1 cellular context compared by ENCODE assay signal in genomic region chr11:59668188-59668949, GRCh38.
TF ChIP-seq lines count a peak whose summit lies in the region.

No MANE protein-coding gene starts in this region.

TF ChIP-seq in H1, 55 proteins besides CTCF, POLR2A, EP300 and RAD21:
- TF ChIP-seq BACH1 (IDR thresholded peaks at IDR 0.05; ENCODE audit: low read length) (no peak), GTF2F1 (IDR thresholded peaks at IDR 0.05; ENCODE audit: borderline replicate concordance, low read depth, low read length) (no peak), CEBPB (IDR thresholded peaks at IDR 0.05; ENCODE audit: low read depth, low read length) (peak; percentile 12; the same call in 1 of the 2 replicates), SIN3A (conservative IDR thresholded peaks at IDR 0.05 in 1 of 2, IDR thresholded peaks at IDR 0.05 in 1 of 2; ENCODE audit: low read depth in 1 of 2, low read length in 2 of 2) (peak; percentile 11 to 50; a peak in 1 of 4 replicates), E2F6 (IDR thresholded peaks at IDR 0.05) (no peak), SAP30 (IDR thresholded peaks at IDR 0.05; ENCODE audit: insufficient read depth, insufficient replicate concordance, low read length) (peak; percentile 81), HDAC2 (IDR thresholded peaks at IDR 0.05; ENCODE audit: borderline replicate concordance in 1 of 2, low read depth in 2 of 2, low read length in 2 of 2) (peak in 1 of 2 experiments; percentile 81; a peak in 1 of 4 replicates), KDM4A (IDR thresholded peaks at IDR 0.05; ENCODE audit: low read depth, low read length, severe bottlenecking) (peak; percentile 20), TEAD4 (IDR thresholded peaks at IDR 0.05; ENCODE audit: low read depth, low read length) (peak; percentile 71), TAF1 (IDR thresholded peaks at IDR 0.05; ENCODE audit: low read depth, low read length) (peak; percentile 42; the same call in 1 of the 2 replicates), PHF8 (conservative IDR thresholded peaks at IDR 0.05; ENCODE audit: low read depth, low read length) (peak; percentile 2; the same call in 1 of the 2 replicates)
TF ChIP-seq in H1: peak in this region for 8.
